In the genomic region with DNA sequence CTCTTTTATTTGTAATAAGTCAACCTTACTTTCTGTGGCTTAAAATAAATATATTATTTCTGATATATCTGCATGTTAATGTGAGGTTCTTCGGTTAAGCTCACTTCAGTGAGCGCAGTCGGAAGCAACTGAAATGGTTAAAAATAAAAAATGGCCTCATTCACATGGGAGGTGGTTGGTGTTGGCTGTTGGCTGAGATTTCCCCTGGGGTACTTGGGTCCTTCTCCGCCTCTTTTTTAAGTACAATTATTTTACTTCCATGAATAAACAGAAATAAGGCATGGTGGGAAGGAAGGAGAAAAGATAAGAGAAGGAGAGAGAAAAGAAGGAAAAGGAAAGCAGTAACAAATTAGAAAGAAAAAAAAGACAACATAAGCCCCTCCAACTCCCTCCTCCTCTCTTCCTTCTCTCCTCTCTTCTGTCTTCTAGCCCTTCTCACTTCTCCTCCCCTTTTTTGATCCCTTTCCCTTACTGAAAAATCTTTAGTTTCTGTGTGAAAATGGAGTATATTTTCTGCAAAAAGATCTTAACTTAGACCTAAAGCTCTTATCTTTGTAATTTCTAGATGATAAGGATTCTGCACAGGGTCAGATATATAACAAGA, we compare ENCODE assay signal across 27 cellular contexts. TPM values are rescaled to one million over a fixed set of nuclear protein-coding genes. Genes with fewer than 3 reads are reported as not detected.
DNase-seq lines count a peak whose midpoint lies in the region; ATAC-seq, FAIRE-seq and TF ChIP-seq lines count a peak whose summit lies in the region.
"Had no signal": no experiment of that assay in that cellular context is flagged by ENCODE, and none has a peak within 500 bp of the region (broad histone marks: within the 10 kb centered on the region; RNA-seq: fewer than 3 reads in every experiment).

No MANE protein-coding gene starts in this region.

- H3K27ac Mint-ChIP-seq in GM23338: peak overlapping the region; percentile 50; the same call in 1 of the 2 replicates
- H3K27ac Mint-ChIP-seq in astrocyte (ENCODE audit: unreplicated experiment): peak overlapping the region; percentile 99
- H3K27ac Mint-ChIP-seq: T-helper 17 cell had no signal

- H3K79me2 ChIP-seq in GM23338 (replicated peaks; ENCODE audit: insufficient read depth) (no peaks in the 10 kb centered on the region), Loucy (ENCODE audit: insufficient read depth, low read length) (no peaks in the 10 kb centered on the region), astrocyte (ENCODE audit: insufficient read depth, low read length) (no peaks in the 10 kb centered on the region)

- H3K36me3 Mint-ChIP-seq in GM23338 (ENCODE audit: low read depth): peaks cover 6% of the 10 kb centered on the region; the same call in 1 of the 3 replicates
- no peaks in the 10 kb centered on the region for H3K36me3 Mint-ChIP-seq in astrocyte (ENCODE audit: low read depth, unreplicated experiment)

- H3K4me3 Mint-ChIP-seq in GM23338: no peak overlapping the region
- no peak overlapping the region for H3K4me3 Mint-ChIP-seq in astrocyte (ENCODE audit: unreplicated experiment)
- H3K4me3 Mint-ChIP-seq: T-helper 17 cell had no signal

- no peak overlapping the region for H2AFZ ChIP-seq in GM23338
- H2AFZ ChIP-seq in Loucy (ENCODE audit: low read length): no peak overlapping the region
- H2AFZ ChIP-seq in astrocyte (ENCODE audit: low read depth, low read length): no peak overlapping the region

- H3K27me3 ChIP-seq in GM23338 (ENCODE audit: insufficient read depth) (no peaks in the 10 kb centered on the region), Loucy (ENCODE audit: insufficient read depth, low read length, poor library complexity, severe bottlenecking) (no peaks in the 10 kb centered on the region), astrocyte (ENCODE audit: insufficient read depth, low read length) (no peaks in the 10 kb centered on the region)
- H3K27me3 ChIP-seq: BE2C, Peyer's patch had no signal

- H3K9me3 Mint-ChIP-seq in GM23338: peaks cover 3% of the 10 kb centered on the region; the same call in 1 of the 3 replicates
- H3K9me3 Mint-ChIP-seq in astrocyte (ENCODE audit: unreplicated experiment): no peaks in the 10 kb centered on the region

- H3K27me3 Mint-ChIP-seq in GM23338 (ENCODE audit: insufficient read depth, low read depth, poor library complexity): no peaks in the 10 kb centered on the region
- peaks cover 5% of the 10 kb centered on the region for H3K27me3 Mint-ChIP-seq in astrocyte (ENCODE audit: low read depth, unreplicated experiment)

- 0 out of 2 replicates have a peak, but pooled peaks cover 3% of the 10 kb centered on the region for H3K9me2 ChIP-seq in GM23338 (ENCODE audit: insufficient read depth)
- H3K9me2 ChIP-seq in Loucy (replicated peaks; ENCODE audit: low read depth, low read length): no peaks in the 10 kb centered on the region
- H3K9me2 ChIP-seq: SK-N-SH had no signal

- H4K20me1 ChIP-seq in GM23338 (replicated peaks; ENCODE audit: insufficient read depth): no peaks in the 10 kb centered on the region
- no peaks in the 10 kb centered on the region for H4K20me1 ChIP-seq in Loucy (ENCODE audit: insufficient read depth, low read length, poor library complexity, severe bottlenecking)
- H4K20me1 ChIP-seq in astrocyte (ENCODE audit: insufficient read depth, low read length): no peaks in the 10 kb centered on the region

- H3K4me3 ChIP-seq in GM23338 (no peak overlapping the region), Loucy (ENCODE audit: low read length, poor library complexity, severe bottlenecking) (peak overlapping the region; percentile 5), astrocyte (ENCODE audit: insufficient read depth, low read depth, low read length) (no peak overlapping the region)
- H3K4me3 ChIP-seq: Peyer's patch had no signal

- H3K9ac ChIP-seq in Loucy (ENCODE audit: low read depth, low read length, poor library complexity, severe bottlenecking) (no peak overlapping the region), astrocyte (ENCODE audit: low read length) (no peak overlapping the region)
- H3K9ac ChIP-seq: SK-N-SH had no signal

- peaks cover 24% of the 10 kb centered on the region for H3K4me1 Mint-ChIP-seq in GM23338
- H3K4me1 Mint-ChIP-seq in astrocyte (ENCODE audit: low read depth, unreplicated experiment): peaks cover 14% of the 10 kb centered on the region
- H3K4me1 Mint-ChIP-seq: T-helper 17 cell had no signal

- H3K36me3 ChIP-seq in GM23338 (ENCODE audit: insufficient read depth) (no peaks in the 10 kb centered on the region), Loucy (ENCODE audit: insufficient read depth, low read length) (no peaks in the 10 kb centered on the region), astrocyte (ENCODE audit: insufficient read depth, low read length) (no peaks in the 10 kb centered on the region)
- H3K36me3 ChIP-seq: BE2C, Peyer's patch had no signal

- TF ChIP-seq CTCF in GM23338 (conservative IDR thresholded peaks at IDR 0.05; ENCODE audit: low read depth in 2 of 2): no peak
- no peak for TF ChIP-seq CTCF in Loucy (conservative IDR thresholded peaks at IDR 0.05; ENCODE audit: low read length)
- TF ChIP-seq CTCF in astrocyte (IDR thresholded peaks at IDR 0.05; ENCODE audit: insufficient read depth, low read depth, low read length): no peak

- H3K4me1 ChIP-seq in GM23338 (ENCODE audit: insufficient read depth): peaks cover 16% of the 10 kb centered on the region
- H3K4me1 ChIP-seq in Loucy (ENCODE audit: insufficient read depth, low read length, poor library complexity, severe bottlenecking): peaks cover 43% of the 10 kb centered on the region
- no peaks in the 10 kb centered on the region for H3K4me1 ChIP-seq in astrocyte (ENCODE audit: insufficient read depth, low read length)
- H3K4me1 ChIP-seq: BE2C had no signal

- no peak overlapping the region for H3K4me2 ChIP-seq in GM23338
- H3K4me2 ChIP-seq in Loucy (ENCODE audit: low read depth, low read length, poor library complexity, severe bottlenecking): peak overlapping the region; percentile 69
- H3K4me2 ChIP-seq in astrocyte (ENCODE audit: low read length): no peak overlapping the region
- H3K4me2 ChIP-seq: SK-N-SH had no signal

- ATAC-seq in GM23338: no peak
- no peak for ATAC-seq in GM18520 (IDR thresholded peaks at IDR 0.05; ENCODE audit: unreplicated experiment)
- ATAC-seq: T-helper 17 cell had no signal

- no peak for FAIRE-seq in astrocyte (lab: Jason Lieb, UNC)
- FAIRE-seq: GM12892 had no signal

- H3K27ac ChIP-seq in GM23338 (ENCODE audit: low read depth) (no peak overlapping the region), astrocyte (ENCODE audit: low read depth, low read length) (no peak overlapping the region)
- H3K27ac ChIP-seq: Peyer's patch had no signal

- H3F3A ChIP-seq in GM23338 (replicated peaks; ENCODE audit: low read depth) (no peaks in the 10 kb centered on the region), Loucy (ENCODE audit: low read depth) (peaks cover 10% of the 10 kb centered on the region)

- no peak for DNase-seq in GM23338 (ENCODE audit: low spot score)
- no peak for DNase-seq in astrocyte (ENCODE audit: low read depth)
- no peak for DNase-seq in anterior cingulate cortex (lab: John Stamatoyannopoulos, UW)
- DNase-seq in amniotic stem cell (lab: John Stamatoyannopoulos, UW): no peak
- no peak for DNase-seq in NCI-H128 (lab: John Stamatoyannopoulos, UW; ENCODE audit: unreplicated experiment)
- DNase-seq: ACHN; BE2C; DMS153; DND-41; H7; Kasumi-1; MV-4-11; NCI-H1105; NCI-H2029; NCI-H446; NCI-H524 treated with DMSO at 0.1 percent for 48 hours; NCI-H82; NK-92 treated with Interleukin-12 subunit alpha and Interleukin-12 subunit beta, amount 100 ng/mL, for 24 hours; Peyer's patch; SIG-M5; SK-N-SH; SW 1271; T-helper 17 cell had no signal

- H3K9me3 ChIP-seq in Loucy (ENCODE audit: insufficient read depth, low read depth, low read length) (no peaks in the 10 kb centered on the region), astrocyte (ENCODE audit: insufficient read depth, low read depth, low read length) (no peaks in the 10 kb centered on the region)
- H3K9me3 ChIP-seq: BE2C, Peyer's patch, SK-N-SH had no signal

TF ChIP-seq in GM23338, 12 proteins besides CTCF, POLR2A, EP300 and RAD21 (continues in another document):
- no peak for TF ChIP-seq ZNF331 (CRISPR knock-in tag; IDR thresholded peaks at IDR 0.05; ENCODE audit: low read depth)

RNA-seq across cellular contexts. Expression of gene CXCL3, which starts 19.7 kb away (rescaled TPM):
- total RNA-seq in GM23338 (2014; rRNA removed; shearing (Covaris generic)): 3.6 and 8.3 TPM in 2 replicates
- polyA plus RNA-seq in GM23338 (2016; fragmentation: Nextera tagmentation; extraction: Ambion mirVana): 15.9 and 19.5 TPM in 2 replicates
- total RNA-seq in astrocyte: 0.77 and 1.4 TPM in 2 replicates

RNA-seq across cellular contexts. Expression of gene CXCL2, which starts 40.8 kb away (rescaled TPM):
- total RNA-seq in GM23338 (2014; rRNA removed; shearing (Covaris generic)): 4.2 and 7.8 TPM in 2 replicates
- polyA plus RNA-seq in GM23338 (2016; fragmentation: Nextera tagmentation; extraction: Ambion mirVana): 3.3 TPM in 2 replicates
- 1.2 and 1.3 TPM in 2 replicates for total RNA-seq in astrocyte
- total RNA-seq: H7 had no signal

RNA-seq across cellular contexts. Expression of gene CXCL5, which starts 59.7 kb away (rescaled TPM):
- 7.6 and 8.7 TPM in 2 replicates for total RNA-seq in GM23338 (2014; rRNA removed; shearing (Covaris generic))
- polyA plus RNA-seq in GM23338 (2016; fragmentation: Nextera tagmentation; extraction: Ambion mirVana): 6.3 and 7.5 TPM in 2 replicates
- 0.61 and 0.99 TPM in 2 replicates for total RNA-seq in astrocyte
- total RNA-seq: HT-29, Peyer's patch had no signal
